8 cellular contexts compared by ENCODE assay signal in genomic region chr15:44784918-44785274, GRCh38. TPM values are rescaled to one million over a fixed set of nuclear protein-coding genes. Genes with fewer than 3 reads are reported as not detected.
DNase-seq lines count a peak whose midpoint lies in the region; TF ChIP-seq lines count a peak whose summit lies in the region.
"Not testable (repeated sequence)": the region's sequence is repeated elsewhere in the genome, so short reads cannot be mapped to it uniquely, and the experiment has no call there.

No MANE protein-coding gene starts in this region.

- not testable (repeated sequence) for H3K36me3 Mint-ChIP-seq in activated naive CD4-positive, alpha-beta T cell treated with anti-CD3 and anti-CD28 coated beads for 36 hours (ENCODE audit: low read depth); immature natural killer cell

- not testable (repeated sequence) for TF ChIP-seq CTCF in SK-N-SH (IDR thresholded peaks at IDR 0.05); colonic mucosa (IDR thresholded peaks at IDR 0.05)
- peak in 1 of 7 experiments; percentile 4 for TF ChIP-seq CTCF in stomach (IDR thresholded peaks at IDR 0.05)

- not testable (repeated sequence) for H2AFZ ChIP-seq in ACC112 (ENCODE audit: low read length, unreplicated experiment); SK-N-SH (ENCODE audit: low read depth); neuron (ENCODE audit: low read depth, low read length)

- peak overlapping the region; percentile 84; the same call in 1 of the 2 replicates for H3K9ac ChIP-seq in SK-N-SH
- not testable (repeated sequence) for H3K9ac ChIP-seq in colonic mucosa (ENCODE audit: low read depth in 2 of 2, low read length in 2 of 2)

- TF ChIP-seq RAD21 in SK-N-SH (IDR thresholded peaks at IDR 0.05; ENCODE audit: low read length) = not testable (repeated sequence)

- TF ChIP-seq POLR2A in stomach (IDR thresholded peaks at IDR 0.05) = not testable (repeated sequence)

- H3K27me3 Mint-ChIP-seq in activated naive CD4-positive, alpha-beta T cell treated with anti-CD3 and anti-CD28 coated beads for 36 hours (ENCODE audit: low read depth); immature natural killer cell (ENCODE audit: low read depth in 3 of 3): not testable (repeated sequence)

- H3K36me3 ChIP-seq in ACC112 (ENCODE audit: insufficient read depth, low read length); HAP-1 (replicated peaks); SK-N-SH (replicated peaks in 1 of 2; ENCODE audit: control insufficient read depth in 1 of 2, insufficient read depth in 2 of 2, low read length in 1 of 2); colonic mucosa; neuron (ENCODE audit: insufficient read depth, low read length); stomach: not testable (repeated sequence)

- H3F3A ChIP-seq in SK-N-SH (replicated peaks; ENCODE audit: insufficient read depth) = not testable (repeated sequence)

- intact Hi-C loops in activated naive CD4-positive, alpha-beta T cell treated with anti-CD3 and anti-CD28 coated beads for 36 hours (cut with micrococcal nuclease); stomach (cut with DNase I; ENCODE audit: low total_unique reads): not testable (repeated sequence)
- intact Hi-C loops in colonic mucosa (cut with DNase I) = loop anchor here (5.0 kb wide), 1 partner anchor 123 kb away; the partner anchor contains the start of gene SPG11

- not testable (repeated sequence) for H3K79me2 ChIP-seq in ACC112 (ENCODE audit: control insufficient read depth, insufficient read depth, low read length, unreplicated experiment); SK-N-SH (ENCODE audit: insufficient read depth)

- peak overlapping the region; percentile 75 for H3K4me3 Mint-ChIP-seq in activated naive CD4-positive, alpha-beta T cell treated with anti-CD3 and anti-CD28 coated beads for 36 hours
- H3K4me3 Mint-ChIP-seq in immature natural killer cell = peak overlapping the region; percentile 96 to 98 (median 98)

- WGBS in SK-N-SH (ENCODE audit: low lambda C conversion rate) = 41% methylated on average over 5 of the region's 5 CpGs
- 51 to 56% (median 54%) methylated on average over 5 of the region's 5 CpGs for WGBS in stomach, 5 donors

- CTCF ChIA-PET in SK-N-SH (lab: Yijun Ruan, JAX) = not testable (repeated sequence)
- CTCF ChIA-PET in activated naive CD4-positive, alpha-beta T cell treated with anti-CD3 and anti-CD28 coated beads for 36 hours (lab: Charles Lee) = interaction anchor here (1.0 kb wide), 1 partner anchor 193 kb away, joined by 4 read pairs; no protein-coding TSS in a partner anchor

- not testable (repeated sequence) for H3K4me3 ChIP-seq in ACC112 (ENCODE audit: low read depth, low read length)
- H3K4me3 ChIP-seq in HAP-1 (peak overlapping the region; percentile 59), SK-N-SH (ENCODE audit: low read depth in 2 of 2, low read length in 1 of 2) (peak overlapping the region; percentile 57 to 79; a peak in 3 of 4 replicates), colonic mucosa (peak overlapping the region; percentile 52), neuron (ENCODE audit: low read length) (peak overlapping the region; percentile 73), stomach (peak overlapping the region; percentile 64 to 77 (median 70))

- H3K27ac Mint-ChIP-seq in activated naive CD4-positive, alpha-beta T cell treated with anti-CD3 and anti-CD28 coated beads for 36 hours = peak overlapping the region; percentile 87
- H3K27ac Mint-ChIP-seq in immature natural killer cell = peak overlapping the region; percentile 99

- not testable (repeated sequence) for TF ChIP-seq EP300 in SK-N-SH (IDR thresholded peaks at IDR 0.05; ENCODE audit: borderline replicate concordance in 1 of 2, low read depth in 1 of 2, low read length in 1 of 2); stomach (IDR thresholded peaks at IDR 0.05)

- POLR2A ChIA-PET in SK-N-SH (lab: Yijun Ruan, JAX) = not testable (repeated sequence)

- H3K9me3 Mint-ChIP-seq in activated naive CD4-positive, alpha-beta T cell treated with anti-CD3 and anti-CD28 coated beads for 36 hours; immature natural killer cell: not testable (repeated sequence)

- not testable (repeated sequence) for H3K9me2 ChIP-seq in SK-N-SH

- H3K4me1 Mint-ChIP-seq in activated naive CD4-positive, alpha-beta T cell treated with anti-CD3 and anti-CD28 coated beads for 36 hours (ENCODE audit: low read depth) = peaks cover 45% of the 10 kb centered on the region
- H3K4me1 Mint-ChIP-seq in immature natural killer cell = peaks cover 12 to 25% of the 10 kb centered on the region in 2 donors

- H3K4me2 ChIP-seq in SK-N-SH = 0 out of 2 replicates have a peak overlapping the region, but pooled peaks have one; percentile 77

- H3K27me3 ChIP-seq in ACC112 (ENCODE audit: insufficient read depth, low read length); HAP-1 (ENCODE audit: low read depth); colonic mucosa; neuron (ENCODE audit: insufficient read depth, low read length); stomach: not testable (repeated sequence)
- H3K27me3 ChIP-seq in SK-N-SH (ENCODE audit: insufficient read depth) = peaks cover 12% of the 10 kb centered on the region; the same call in 1 of the 2 replicates

- not testable (repeated sequence) for DNase-seq in HAP-1 (ENCODE audit: low spot score in 2 of 2); SK-N-SH; activated naive CD4-positive, alpha-beta T cell treated with anti-CD3 and anti-CD28 coated beads for 36 hours; colonic mucosa; immature natural killer cell; stomach

- H3K4me1 ChIP-seq in ACC112 (ENCODE audit: control insufficient read depth, insufficient read depth, low read length, unreplicated experiment); HAP-1; SK-N-SH (ENCODE audit: control insufficient read depth in 1 of 2, insufficient read depth in 2 of 2, low read depth in 1 of 2, low read length in 1 of 2); colonic mucosa: not testable (repeated sequence)
- peaks cover 32% of the 10 kb centered on the region for H3K4me1 ChIP-seq in neuron (ENCODE audit: insufficient read depth, low read length)
- H3K4me1 ChIP-seq in stomach = peaks cover 0 to 10% (median 7%) of the 10 kb centered on the region in 4 donors

- not testable (repeated sequence) for H4K20me1 ChIP-seq in SK-N-SH (ENCODE audit: insufficient read depth)

- H3K27ac ChIP-seq in ACC112 (ENCODE audit: low read depth, low read length) (peak overlapping the region; percentile 87; the same call in 1 of the 2 replicates), colonic mucosa (peak overlapping the region; percentile 65), stomach (peak overlapping the region in 4 of 5 donors; percentile 92 to 97 (median 95))
- H3K27ac ChIP-seq in SK-N-SH (ENCODE audit: low read depth in 2 of 2, low read length in 1 of 2) = not testable (repeated sequence)

- H3K9me3 ChIP-seq in HAP-1; SK-N-SH; colonic mucosa; neuron (ENCODE audit: low read length); stomach: not testable (repeated sequence)

- in situ Hi-C loops in HAP-1 (cut with MboI; ENCODE audit: low sequenced_read_pairs) = not testable (repeated sequence)

RNA-seq across cellular contexts. Expression of gene TRIM69, which starts 48.6 kb away (rescaled TPM):
- polyA plus RNA-seq in SK-N-SH (2012; rRNA removed) = 9.7 and 11.1 TPM in 2 replicates
- 13.2 and 13.8 TPM in 2 replicates for polyA plus RNA-seq in SK-N-SH (2012; cell fraction: cytosol; rRNA removed)
- polyA plus RNA-seq in SK-N-SH (2012; cell fraction: nucleus; rRNA removed) = 7.0 and 7.6 TPM in 2 replicates
- 10 to 100 TPM; 40.3 to 42.5 TPM for total RNA-seq in activated naive CD4-positive, alpha-beta T cell treated with anti-CD3 and anti-CD28 coated beads for 36 hours
- total RNA-seq in colonic mucosa = 10 to 100 TPM; 17.1 to 23.3 TPM
- 10 to 100 TPM; 14.9 to 23.4 (median 19.0) TPM for polyA plus RNA-seq in immature natural killer cell
- 10 to 100 TPM in 1 of 5 donors, 1 to 10 TPM in 3, under 1 TPM in 1; 0.58 to 43.8 (median 2.7) TPM for total RNA-seq in stomach
- polyA plus RNA-seq in stomach = 10 to 100 TPM in 2 of 3 donors, 1 to 10 TPM in 1; 9.2 to 14.7 (median 10.4) TPM
